Comparison of ENCODE assay signal across 12 cellular contexts in the genomic region with DNA sequence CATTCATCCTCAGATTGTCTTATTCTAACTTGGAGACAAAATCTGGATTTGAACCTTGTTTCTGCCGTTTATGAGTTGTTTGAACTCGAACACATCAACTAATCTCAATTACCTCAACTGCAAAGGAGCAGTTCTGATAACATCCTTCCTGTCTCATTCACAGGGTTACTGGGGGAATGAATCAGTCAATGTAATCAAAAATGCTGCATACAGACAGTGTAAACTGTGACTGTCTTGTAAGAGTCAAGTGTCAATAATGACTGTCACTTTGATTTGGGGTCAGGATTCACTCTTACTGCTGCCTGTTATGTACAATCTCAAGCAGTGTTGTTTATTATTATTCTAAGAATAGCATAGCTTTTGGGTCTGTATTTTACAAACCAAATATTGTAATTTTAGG. TPM values are rescaled to one million over a fixed set of nuclear protein-coding genes. Genes with fewer than 3 reads are reported as not detected.
DNase-seq lines count a peak whose midpoint lies in the region; ATAC-seq and TF ChIP-seq lines count a peak whose summit lies in the region.
"Had no signal": no experiment of that assay in that cellular context is flagged by ENCODE, and none has a peak within 500 bp of the region (broad histone marks: within the 10 kb centered on the region; RNA-seq: fewer than 3 reads in every experiment).

No MANE protein-coding gene starts in this region.

- H3K36me3 ChIP-seq in Caco-2 (ENCODE audit: control insufficient read depth, insufficient read depth, low read length) (no peaks in the 10 kb centered on the region), mucosa of descending colon (ENCODE audit: low read depth) (no peaks in the 10 kb centered on the region)

- POLR2A ChIA-PET in Caco-2 (lab: Charles Lee), result no interaction called here

- peaks cover 9% of the 10 kb centered on the region for H3K4me1 Mint-ChIP-seq in activated T-cell treated with anti-CD3 and anti-CD28 coated beads, Interleukin-2, amount 50 U/mL, for 72 hours (ENCODE audit: low read depth)
- peaks cover 20% of the 10 kb centered on the region for H3K4me1 Mint-ChIP-seq in Caco-2 (ENCODE audit: low read depth, unreplicated experiment)
- H3K4me1 Mint-ChIP-seq in activated T-helper 17 cell treated with anti-CD3 and anti-CD28 coated beads, Interleukin-2, amount 50 U/mL, for 72 hours, result no peaks in the 10 kb centered on the region

- no TSS peak for BruUV-seq in Caco-2 (replicated peaks; lab: Mats Ljungman, UMichigan)

- H3K27me3 Mint-ChIP-seq in activated T-cell treated with anti-CD3 and anti-CD28 coated beads, Interleukin-2, amount 50 U/mL, for 72 hours (ENCODE audit: low read depth), result no peaks in the 10 kb centered on the region
- H3K27me3 Mint-ChIP-seq in Caco-2 (ENCODE audit: insufficient read depth, unreplicated experiment), result no peaks in the 10 kb centered on the region
- H3K27me3 Mint-ChIP-seq in activated T-helper 17 cell treated with anti-CD3 and anti-CD28 coated beads, Interleukin-2, amount 50 U/mL, for 72 hours, result no peaks in the 10 kb centered on the region

- no peaks in the 10 kb centered on the region for H3K9me3 Mint-ChIP-seq in activated T-cell treated with anti-CD3 and anti-CD28 coated beads, Interleukin-2, amount 50 U/mL, for 72 hours
- H3K9me3 Mint-ChIP-seq in Caco-2 (ENCODE audit: unreplicated experiment), result no peaks in the 10 kb centered on the region
- H3K9me3 Mint-ChIP-seq in activated T-helper 17 cell treated with anti-CD3 and anti-CD28 coated beads, Interleukin-2, amount 50 U/mL, for 72 hours, result no peaks in the 10 kb centered on the region
- H3K9me3 Mint-ChIP-seq: HFFc6 had no signal

- intact Hi-C loops in Caco-2 (cut with micrococcal nuclease; ENCODE audit: unreplicated experiment), result no loop called here
- intact Hi-C loops in mucosa of descending colon (cut with DNase I, micrococcal nuclease), result no loop called here

- CTCF ChIA-PET in Caco-2 (lab: Charles Lee), result no interaction called here

- no peak for TF ChIP-seq CTCF in Caco-2 (IDR thresholded peaks at IDR 0.05; ENCODE audit: insufficient read depth in 1 of 2, low read depth in 1 of 2, low read length in 1 of 2, severe bottlenecking in 1 of 2, unreplicated experiment in 1 of 2)
- no peak for TF ChIP-seq CTCF in mucosa of descending colon (IDR thresholded peaks at IDR 0.05)
- no peak for TF ChIP-seq CTCF in omental fat pad (IDR thresholded peaks at IDR 0.05)

- H3K4me3 ChIP-seq in Caco-2 (ENCODE audit: low read depth, low read length) (no peak overlapping the region), mucosa of descending colon (no peak overlapping the region)

- ATAC-seq in activated T-cell treated with anti-CD3 and anti-CD28 coated beads, Interleukin-2, amount 50 U/mL, for 72 hours (replicated peaks in 1 of 2), result peak; percentile 27 to 82
- peak; percentile 50 for ATAC-seq in activated T-helper 17 cell treated with anti-CD3 and anti-CD28 coated beads, Interleukin-2, amount 50 U/mL, for 72 hours (replicated peaks)
- ATAC-seq in mucosa of descending colon (peak; percentile 32), omental fat pad (ENCODE audit: low FRiP score) (no peak)
- ATAC-seq: CD8-positive, alpha-beta T cell had no signal

- no peaks in the 10 kb centered on the region for H3K27me3 ChIP-seq in Caco-2 (replicated peaks; ENCODE audit: control insufficient read depth, insufficient read depth, low read length)

- H3K27ac Mint-ChIP-seq in activated T-cell treated with anti-CD3 and anti-CD28 coated beads, Interleukin-2, amount 50 U/mL, for 72 hours, result no peak overlapping the region
- H3K27ac Mint-ChIP-seq in Caco-2 (ENCODE audit: unreplicated experiment), result peak overlapping the region; percentile 13
- H3K27ac Mint-ChIP-seq in activated T-helper 17 cell treated with anti-CD3 and anti-CD28 coated beads, Interleukin-2, amount 50 U/mL, for 72 hours, result peak overlapping the region; percentile 51
- H3K27ac Mint-ChIP-seq: CD14-positive monocyte; CD8-positive, alpha-beta T cell; HFFc6 had no signal

- H3K4me1 ChIP-seq in Caco-2 (peaks cover 71% of the 10 kb centered on the region), mucosa of descending colon (ENCODE audit: low read depth) (peaks cover 5% of the 10 kb centered on the region)

- H3K9me3 ChIP-seq in Caco-2 (no peaks in the 10 kb centered on the region), mucosa of descending colon (no peaks in the 10 kb centered on the region)

- peaks cover 0 to 2% of the 10 kb centered on the region in 2 donors for H3K36me3 Mint-ChIP-seq in activated T-cell treated with anti-CD3 and anti-CD28 coated beads, Interleukin-2, amount 50 U/mL, for 72 hours (ENCODE audit: insufficient read depth in 2 of 2)
- no peaks in the 10 kb centered on the region for H3K36me3 Mint-ChIP-seq in Caco-2 (ENCODE audit: insufficient read depth, unreplicated experiment)
- no peaks in the 10 kb centered on the region for H3K36me3 Mint-ChIP-seq in activated T-helper 17 cell treated with anti-CD3 and anti-CD28 coated beads, Interleukin-2, amount 50 U/mL, for 72 hours (ENCODE audit: low read depth)
- H3K36me3 Mint-ChIP-seq: CD14-positive monocyte; CD8-positive, alpha-beta T cell had no signal

- DNase-seq in activated T-cell treated with anti-CD3 and anti-CD28 coated beads, Interleukin-2, amount 50 U/mL, for 72 hours, result no peak
- DNase-seq in activated T-cell treated with anti-CD3 and anti-CD28 coated beads for 4 hours (no peak), Caco-2 (no peak), mucosa of descending colon (no peak), NCI-H2029 treated with DMSO at 0.1 percent for 48 hours (lab: John Stamatoyannopoulos, UW) (no peak), omental fat pad (ENCODE audit: low spot score) (no peak)
- DNase-seq: CD8-positive, alpha-beta T cell; COR-L47; HCEC 1CT; HFFc6 had no signal

- H3K4me3 Mint-ChIP-seq in activated T-cell treated with anti-CD3 and anti-CD28 coated beads, Interleukin-2, amount 50 U/mL, for 72 hours, result no peak overlapping the region
- H3K4me3 Mint-ChIP-seq in Caco-2 (ENCODE audit: unreplicated experiment), result no peak overlapping the region
- no peak overlapping the region for H3K4me3 Mint-ChIP-seq in activated T-helper 17 cell treated with anti-CD3 and anti-CD28 coated beads, Interleukin-2, amount 50 U/mL, for 72 hours
- H3K4me3 Mint-ChIP-seq: CD14-positive monocyte; CD8-positive, alpha-beta T cell; HFFc6 had no signal

RNA-seq across cellular contexts. Expression of gene KANK1, which starts 16.0 kb away (rescaled TPM):
- total RNA-seq in activated T-cell treated with anti-CD3 and anti-CD28 coated beads, Interleukin-2, amount 50 U/mL, for 72 hours, result 1 to 10 TPM; 6.2 to 6.7 TPM
- total RNA-seq in Caco-2 (2022) (51.7 and 58.7 TPM in 2 replicates), mucosa of descending colon (10 to 100 TPM; 23.1 to 65.3 (median 26.5) TPM), omental fat pad (100 to 1,000 TPM in 2 of 4 donors, 10 to 100 TPM in 2; 49.7 to 117 (median 99.9) TPM)
- 1 to 10 TPM; 3.5 to 5.8 TPM for total RNA-seq in activated T-helper 17 cell treated with anti-CD3 and anti-CD28 coated beads, Interleukin-2, amount 50 U/mL, for 72 hours
